19 cellular contexts compared by ENCODE assay signal in the genomic region with DNA sequence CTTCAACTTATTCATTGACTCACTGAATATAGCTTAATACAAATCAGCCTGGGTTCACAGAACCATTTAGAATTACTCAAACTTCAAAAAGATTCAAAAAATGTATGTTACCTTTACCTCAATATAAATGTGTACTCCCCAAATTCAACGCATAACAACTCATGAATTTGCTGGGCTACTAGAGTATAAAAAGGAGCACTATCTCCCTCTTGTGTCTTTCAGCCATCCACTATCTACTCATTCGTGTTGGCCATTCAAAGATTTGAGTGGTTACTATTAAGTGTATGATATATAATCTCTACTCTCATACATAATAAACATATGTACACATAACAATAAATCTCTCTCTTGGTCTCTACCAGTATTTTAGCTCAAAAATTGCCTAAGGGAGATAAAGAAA.
"Had no signal": no experiment of that assay in that cellular context is flagged by ENCODE, and none has a peak within 500 bp of the region (broad histone marks: within the 10 kb centered on the region; RNA-seq: fewer than 3 reads in every experiment).

No MANE protein-coding gene starts in this region.

- H3K4me3 ChIP-seq: ascending aorta, cardiac muscle cell, coronary artery, heart left ventricle, right lobe of liver, testis had no signal

- H3K9me3 ChIP-seq: ascending aorta, heart left ventricle, right lobe of liver, testis had no signal

- H3K27ac ChIP-seq: ascending aorta, cardiac muscle cell, coronary artery, heart left ventricle, right lobe of liver, testis, VCaP had no signal

- DNase-seq: activated CD4-positive, alpha-beta memory T cell treated with anti-CD3 and anti-CD28 coated beads for 36 hours; activated CD4-positive, alpha-beta T cell treated with anti-CD3 and anti-CD28 coated beads for 48 hours; activated CD8-positive, alpha-beta memory T cell treated with anti-CD3 and anti-CD28 coated beads, Interleukin-2, amount 50 U/mL, for 4 hours; activated effector memory CD4-positive, alpha-beta T cell treated with anti-CD3 and anti-CD28 coated beads, Interleukin-2, amount 50 U/mL, for 16 hours; activated naive CD4-positive, alpha-beta T cell treated with anti-CD3 and anti-CD28 coated beads for 36 hours; activated naive CD8-positive, alpha-beta T cell treated with anti-CD3 and anti-CD28 coated beads for 36 hours; activated T-cell treated with anti-CD3 and anti-CD28 coated beads, Interleukin-2, amount 50 U/mL, for 1 hour; cerebellar nuclear complex; heart left ventricle; naive thymus-derived CD8-positive, alpha-beta T cell; right lobe of liver; stimulated activated CD4-positive, alpha-beta T cell treated with anti-CD3 and anti-CD28 coated beads, Interleukin-2, amount 100 ng/mL, for 48 hours; stimulated activated naive CD4-positive, alpha-beta T cell treated with Interleukin-2 at 50 U/mL for 16 hours; testis; trophoblast cell had no signal

- H3K27me3 ChIP-seq: ascending aorta, cardiac muscle cell, heart left ventricle, right lobe of liver, testis had no signal

- H3K4me1 ChIP-seq: ascending aorta, testis had no signal
